Comparison of ENCODE assay signal across 16 cellular contexts in the genomic region with DNA sequence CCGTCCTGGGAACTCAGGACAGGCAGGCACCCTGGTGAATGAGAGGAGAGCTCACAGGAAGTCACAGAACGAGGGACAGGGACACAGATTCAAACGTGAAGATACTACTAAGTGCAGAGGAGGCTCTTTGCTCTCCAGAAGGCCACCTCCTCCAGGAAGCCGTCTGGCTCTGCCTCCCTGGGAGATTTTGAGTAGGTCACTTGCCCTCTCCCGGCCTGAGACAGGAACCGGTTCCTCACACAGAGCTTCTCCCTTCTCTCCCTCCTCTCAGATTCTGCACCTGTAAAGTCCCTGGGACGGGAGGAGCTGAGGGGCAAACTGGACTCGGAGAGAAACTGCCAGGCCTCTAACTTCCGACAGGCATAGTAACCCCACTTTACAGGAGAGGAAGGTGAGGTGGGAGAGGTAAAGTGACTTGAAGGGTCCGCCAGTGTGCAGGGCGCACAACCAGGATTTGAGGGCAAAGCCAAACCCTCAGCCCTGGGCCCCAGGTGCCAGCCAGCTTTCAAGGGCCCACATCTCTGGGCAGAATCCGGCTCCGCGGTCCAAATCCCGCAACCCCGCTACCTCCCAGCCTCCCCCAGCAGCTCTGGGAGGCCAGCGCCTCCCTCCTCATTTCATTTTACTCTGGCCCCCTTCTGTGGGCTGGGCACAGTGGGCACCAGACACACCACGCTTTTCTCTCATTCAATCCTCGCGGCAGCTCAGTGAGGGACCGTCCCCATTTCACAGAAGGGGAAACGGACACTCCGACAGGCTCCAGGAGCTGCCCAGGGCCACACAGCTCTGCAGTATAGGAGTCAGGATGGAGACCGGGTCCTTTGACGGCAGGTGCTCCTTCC.
A peak's percentile ranks its signal among the peaks of the same experiment; 100 is the strongest.
DNase-seq lines count a peak whose midpoint lies in the region; TF ChIP-seq lines count a peak whose summit lies in the region.
"Had no signal": no experiment of that assay in that cellular context is flagged by ENCODE, and none has a peak within 500 bp of the region (broad histone marks: within the 10 kb centered on the region; RNA-seq: fewer than 3 reads in every experiment).

No MANE protein-coding gene starts in this region.

- no peak for TF ChIP-seq POLR2A in vagina (IDR thresholded peaks at IDR 0.05)

- H2AFZ ChIP-seq in osteoblast (ENCODE audit: low read length) = peak overlapping the region; percentile 36

- DNase-seq in cardiac septum (ENCODE audit: low spot score) (peak; percentile 65), left ventricle myocardium inferior (no peak), ecto neural progenitor cell (ENCODE audit: low spot score) (peak; percentile 48), osteoblast (ENCODE audit: insufficient read length, low spot score, missing footprints) (no peak), vagina (ENCODE audit: extremely low spot score in 2 of 2) (peak; percentile 82 to 89), NCI-H2081 (lab: John Stamatoyannopoulos, UW) (no peak), SKM-1 (lab: John Stamatoyannopoulos, UW; ENCODE audit: unreplicated experiment) (no peak), cerebellar cortex (ENCODE audit: low spot score) (no peak)
- DNase-seq: activated CD4-positive, alpha-beta T cell treated with anti-CD3 and anti-CD28 coated beads for 4 hours; Kasumi-1; naive thymus-derived CD4-positive, alpha-beta T cell; NCI-H1694; NCI-H526 treated with DMSO at 0.1 percent for 48 hours; RPMI8226; stimulated activated naive CD8-positive, alpha-beta T cell treated with anti-CD3 and anti-CD28 coated beads, Interleukin-15, amount 100 ng/mL, for 72 hours had no signal

- H3K27me3 ChIP-seq in left ventricle myocardium inferior (ENCODE audit: low read depth) = no peaks in the 10 kb centered on the region
- H3K27me3 ChIP-seq in osteoblast (ENCODE audit: insufficient read depth, low read length) = no peaks in the 10 kb centered on the region
- no peaks in the 10 kb centered on the region for H3K27me3 ChIP-seq in vagina
- H3K27me3 ChIP-seq: gastroesophageal sphincter had no signal

- H4K20me1 ChIP-seq in osteoblast (ENCODE audit: insufficient read depth, low read length) = no peaks in the 10 kb centered on the region

- H3K36me3 ChIP-seq in left ventricle myocardium inferior (no peaks in the 10 kb centered on the region), osteoblast (ENCODE audit: insufficient read depth, low read length) (no peaks in the 10 kb centered on the region), vagina (no peaks in the 10 kb centered on the region)
- H3K36me3 ChIP-seq: gastroesophageal sphincter had no signal

- intact Hi-C loops in cardiac septum (cut with DNase I) (loop anchor here (2.0 to 5.0 kb wide), 2 partner anchors 235 to 247 kb away; no protein-coding TSS in a partner anchor), left ventricle myocardium inferior (cut with micrococcal nuclease) (loop anchor here (5.0 kb wide), 2 partner anchors 80 to 250 kb away; no protein-coding TSS in a partner anchor), vagina (cut with DNase I) (loop anchor here (5.0 kb wide), 3 partner anchors 65 to 250 kb away; no protein-coding TSS in a partner anchor)

- no peak overlapping the region for H3K4me2 ChIP-seq in osteoblast (ENCODE audit: insufficient read depth, low read length)

- H3K9me3 ChIP-seq in left ventricle myocardium inferior (replicated peaks) (no peaks in the 10 kb centered on the region), osteoblast (ENCODE audit: low read depth, low read length) (no peaks in the 10 kb centered on the region), vagina (no peaks in the 10 kb centered on the region)
- H3K9me3 ChIP-seq: gastroesophageal sphincter had no signal

- H3K4me1 ChIP-seq in left ventricle myocardium inferior (peaks cover 40% of the 10 kb centered on the region), osteoblast (ENCODE audit: insufficient read depth, low read length) (peaks cover 21% of the 10 kb centered on the region), vagina (peaks cover 32% of the 10 kb centered on the region)

- TF ChIP-seq CTCF in left ventricle myocardium inferior (IDR thresholded peaks at IDR 0.05; ENCODE audit: borderline replicate concordance) (no peak), osteoblast (IDR thresholded peaks at IDR 0.05; ENCODE audit: extremely low read depth, low read depth, low read length) (no peak), vagina (IDR thresholded peaks at IDR 0.05) (no peak)

- peaks cover 52% of the 10 kb centered on the region for H3K79me2 ChIP-seq in osteoblast (ENCODE audit: insufficient read depth, low read length)

- H3K4me3 ChIP-seq in left ventricle myocardium inferior (no peak overlapping the region), osteoblast (ENCODE audit: insufficient read depth, low read length) (no peak overlapping the region), vagina (no peak overlapping the region)
- H3K4me3 ChIP-seq: gastroesophageal sphincter had no signal

- H3K27ac ChIP-seq in left ventricle myocardium inferior (replicated peaks) = no peak overlapping the region
- peak overlapping the region; percentile 50 for H3K27ac ChIP-seq in osteoblast (ENCODE audit: low read depth, low read length)
- H3K27ac ChIP-seq in vagina = peak overlapping the region; percentile 82

Comparison
In these comparisons a context has a peak if more than half of its experiments do, and no peak if none do; other contexts are left out.
1. DNase-seq: peak in cardiac septum (single experiment), ecto neural progenitor cell (single experiment) and vagina (2 of 2); none in left ventricle myocardium inferior (single experiment), osteoblast (single experiment), NCI-H2081 (0 of 2), SKM-1 (single experiment) and cerebellar cortex (single experiment).